Comparison of ENCODE assay signal across 2 cellular contexts in the genomic region with DNA sequence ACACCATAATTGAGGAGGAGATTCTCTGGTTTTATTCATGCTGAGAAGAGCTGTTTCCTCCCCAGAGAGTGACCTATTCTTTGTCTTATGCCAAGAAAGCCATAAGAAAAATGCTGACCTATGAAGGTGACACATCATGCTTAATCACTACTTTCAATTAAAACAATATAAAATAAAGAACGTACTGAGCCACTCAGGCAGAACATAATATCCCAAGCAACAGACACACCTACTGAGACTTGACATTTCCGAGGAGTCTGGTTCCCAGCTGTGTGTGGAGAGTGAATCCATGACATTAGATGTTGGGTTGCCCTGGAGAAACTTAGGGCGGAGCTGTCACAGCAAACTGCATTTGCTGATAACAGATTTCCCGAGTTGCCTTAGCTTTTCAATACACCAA.
TF ChIP-seq lines count a peak whose summit lies in the region.

No MANE protein-coding gene starts in this region.

TF ChIP-seq in IMR-90, 13 proteins besides CTCF, POLR2A, EP300 and RAD21 (continued from another document):
- TF ChIP-seq NFE2L2 (IDR thresholded peaks at IDR 0.05; ENCODE audit: low read depth, low read length) (no peak), MAFK (IDR thresholded peaks at IDR 0.05; ENCODE audit: low read depth, low read length) (peak; percentile 41; the same call in 1 of the 2 replicates), USF2 (IDR thresholded peaks at IDR 0.05; ENCODE audit: low read depth, low read length) (no peak)

TF ChIP-seq in SK-N-SH treated with all-trans-retinoic acid at 6 μM for 48 hours, 23 proteins besides CTCF, POLR2A, EP300 and RAD21 (continued from another document):
- no peak for TF ChIP-seq GLIS3 (CRISPR knock-in tag; IDR thresholded peaks at IDR 0.05)
- no peak for TF ChIP-seq ESRRG (CRISPR knock-in tag; IDR thresholded peaks at IDR 0.05)
- no peak for TF ChIP-seq ARNTL (CRISPR knock-in tag; IDR thresholded peaks at IDR 0.05; ENCODE audit: borderline replicate concordance, low read depth)
- TF ChIP-seq ISL1 (CRISPR knock-in tag; IDR thresholded peaks at IDR 0.05) = no peak
- no peak for TF ChIP-seq ZNF8 (CRISPR knock-in tag; IDR thresholded peaks at IDR 0.05)
- TF ChIP-seq CSDC2 (CRISPR knock-in tag; IDR thresholded peaks at IDR 0.05) = no peak
- TF ChIP-seq TSHZ2 (CRISPR knock-in tag; IDR thresholded peaks at IDR 0.05) = no peak
- no peak for TF ChIP-seq CSRNP3 (CRISPR knock-in tag; IDR thresholded peaks at IDR 0.05)
- TF ChIP-seq PPARA (CRISPR knock-in tag; IDR thresholded peaks at IDR 0.05; ENCODE audit: borderline replicate concordance) = no peak
- TF ChIP-seq ZFP3 (CRISPR knock-in tag; IDR thresholded peaks at IDR 0.05) = no peak
- no peak for TF ChIP-seq OSR1 (CRISPR knock-in tag; IDR thresholded peaks at IDR 0.05)
TF ChIP-seq in SK-N-SH treated with all-trans-retinoic acid at 6 μM for 48 hours: peak in this region for 0.
